9 cellular contexts compared by ENCODE assay signal in genomic region chr6:96626749-96627353, GRCh38.
DNase-seq lines count a peak whose midpoint lies in the region; ATAC-seq and TF ChIP-seq lines count a peak whose summit lies in the region.
"Had no signal": no experiment of that assay in that cellular context is flagged by ENCODE, and none has a peak within 500 bp of the region (broad histone marks: within the 10 kb centered on the region; RNA-seq: fewer than 3 reads in every experiment).

No MANE protein-coding gene starts in this region.

- no peak overlapping the region for H3K27ac ChIP-seq in OCI-LY3 (ENCODE audit: low read length)
- no peak overlapping the region for H3K27ac ChIP-seq in endodermal cell (ENCODE audit: low read depth, low read length)
- no peak overlapping the region for H3K27ac ChIP-seq in suprapubic skin

- H3K4me3 Mint-ChIP-seq in endodermal cell, result no peak overlapping the region

- no peak overlapping the region for H2AFZ ChIP-seq in OCI-LY3 (ENCODE audit: low read depth, low read length)

- H3K36me3 ChIP-seq in OCI-LY3 (replicated peaks; ENCODE audit: low read depth, low read length) (no peaks in the 10 kb centered on the region), endodermal cell (ENCODE audit: control insufficient read depth, insufficient read depth, low read length) (no peaks in the 10 kb centered on the region), suprapubic skin (no peaks in the 10 kb centered on the region)

- no peak overlapping the region for H3K4me2 ChIP-seq in OCI-LY3 (ENCODE audit: low read length)

- no peaks in the 10 kb centered on the region for H3K79me2 ChIP-seq in OCI-LY3 (ENCODE audit: low read length)

- H3K4me1 Mint-ChIP-seq in endodermal cell, result no peaks in the 10 kb centered on the region

- peak; percentile 45; the same call in 1 of the 2 replicates for TF ChIP-seq CTCF in OCI-LY3 (IDR thresholded peaks at IDR 0.05; ENCODE audit: low read depth, low read length)
- peak; percentile 64 for TF ChIP-seq CTCF in endodermal cell (conservative IDR thresholded peaks at IDR 0.05)
- no peak for TF ChIP-seq CTCF in suprapubic skin (IDR thresholded peaks at IDR 0.05)

- H3K27me3 Mint-ChIP-seq in endodermal cell (ENCODE audit: insufficient read depth), result no peaks in the 10 kb centered on the region

- H4K20me1 ChIP-seq in OCI-LY3 (ENCODE audit: insufficient read depth, low read length), result no peaks in the 10 kb centered on the region

- DNase-seq in NCI-H1092 treated with DMSO at 0.1 percent for 48 hours (lab: John Stamatoyannopoulos, UW) (peak; percentile 39), NCI-H1092 (lab: John Stamatoyannopoulos, UW) (no peak), HT1080 (ENCODE audit: low read depth) (peak; percentile 3), endodermal cell (no peak), non-pigmented ciliary epithelial cell (ENCODE audit: low read depth) (peak; percentile 14), suprapubic skin (ENCODE audit: low spot score in 2 of 2) (no peak)

- H3K9me3 ChIP-seq in OCI-LY3 (ENCODE audit: insufficient read depth, low read length) (no peaks in the 10 kb centered on the region), endodermal cell (ENCODE audit: control insufficient read depth, low read length) (no peaks in the 10 kb centered on the region), suprapubic skin (no peaks in the 10 kb centered on the region)

- no peak for TF ChIP-seq POLR2A in suprapubic skin (IDR thresholded peaks at IDR 0.05)

- ATAC-seq in GM21717 (IDR thresholded peaks at IDR 0.05; ENCODE audit: unreplicated experiment), result peak; percentile 89

- 51% methylated on average over 2 of the region's 2 CpGs; no CpG with 5 or more reads in 1 of the 2 experiments for WGBS in endodermal cell (ENCODE audit: insufficient coverage in 1 of 2, insufficient read length in 1 of 2), 2 experiments
- WGBS in suprapubic skin, result 10% methylated on average over 2 of the region's 2 CpGs

- no peaks in the 10 kb centered on the region for H3K9me3 Mint-ChIP-seq in endodermal cell
- H3K9me3 Mint-ChIP-seq: activated naive CD4-positive, alpha-beta T cell treated with anti-CD3 and anti-CD28 coated beads, Interleukin-2, amount 50 U/mL, for 72 hours had no signal

- H3K36me3 Mint-ChIP-seq in endodermal cell (ENCODE audit: low read depth), result no peaks in the 10 kb centered on the region
- H3K36me3 Mint-ChIP-seq: activated naive CD4-positive, alpha-beta T cell treated with anti-CD3 and anti-CD28 coated beads, Interleukin-2, amount 50 U/mL, for 72 hours had no signal

- no peak overlapping the region for H3K27ac Mint-ChIP-seq in endodermal cell
- H3K27ac Mint-ChIP-seq: activated naive CD4-positive, alpha-beta T cell treated with anti-CD3 and anti-CD28 coated beads, Interleukin-2, amount 50 U/mL, for 72 hours had no signal

- H3K4me3 ChIP-seq in OCI-LY3 (ENCODE audit: low read length) (no peak overlapping the region), endodermal cell (ENCODE audit: low read length) (no peak overlapping the region), suprapubic skin (no peak overlapping the region)

- H3K4me1 ChIP-seq in OCI-LY3 (ENCODE audit: low read length) (peaks cover 9% of the 10 kb centered on the region), endodermal cell (ENCODE audit: control insufficient read depth, insufficient read depth, low read length) (no peaks in the 10 kb centered on the region), suprapubic skin (no peaks in the 10 kb centered on the region)

- H3K9ac ChIP-seq in OCI-LY3 (ENCODE audit: low read length) (no peak overlapping the region), endodermal cell (ENCODE audit: extremely low read depth, low read length, poor library complexity, severe bottlenecking) (no peak overlapping the region)

- TF ChIP-seq EP300 in suprapubic skin (IDR thresholded peaks at IDR 0.05), result no peak

- H3K27me3 ChIP-seq in OCI-LY3 (ENCODE audit: low read depth, low read length), result no peaks in the 10 kb centered on the region
- H3K27me3 ChIP-seq in endodermal cell (ENCODE audit: control insufficient read depth, insufficient read depth, low read length, poor library complexity, severe bottlenecking), result no peaks in the 10 kb centered on the region
- H3K27me3 ChIP-seq in suprapubic skin, result no peaks in the 10 kb centered on the region

Comparison
In these comparisons a context has a peak if more than half of its experiments do, and no peak if none do; other contexts are left out.
1. DNase-seq: peak in NCI-H1092 treated with DMSO at 0.1 percent for 48 hours (single experiment), HT1080 (single experiment) and non-pigmented ciliary epithelial cell (single experiment); none in NCI-H1092 (single experiment), endodermal cell (single experiment) and suprapubic skin (0 of 2).
2. CTCF ChIP-seq: peak in OCI-LY3 (single experiment) and endodermal cell (single experiment); none in suprapubic skin (0 of 2).